Comparison of ENCODE assay signal across 16 cellular contexts in genomic region chr18:44743626-44744025, GRCh38.
A peak's percentile ranks its signal among the peaks of the same experiment; 100 is the strongest.
DNase-seq lines count a peak whose midpoint lies in the region; ATAC-seq, FAIRE-seq and TF ChIP-seq lines count a peak whose summit lies in the region.
"Had no signal": no experiment of that assay in that cellular context is flagged by ENCODE, and none has a peak within 500 bp of the region (broad histone marks: within the 10 kb centered on the region; RNA-seq: fewer than 3 reads in every experiment).

No MANE protein-coding gene starts in this region.

- TF ChIP-seq POLR2A in K562 (conservative IDR thresholded peaks at IDR 0.05) = no peak

- CTCF ChIA-PET in K562 (lab: Yijun Ruan, JAX; ENCODE audit: low intra/inter-chr PET ratio) = no interaction called here

- intact Hi-C loops in left ventricle myocardium inferior (cut with micrococcal nuclease) = no loop called here
- intact Hi-C loops in Right ventricle myocardium superior (cut with DNase I) = no loop called here
- intact Hi-C loops in K562 (cut with micrococcal nuclease) = no loop called here

- H3K9me3 Mint-ChIP-seq in naive B cell (no peaks in the 10 kb centered on the region), HFFc6 (no peaks in the 10 kb centered on the region; the same call in 1 of the 2 replicates)
- H3K9me3 Mint-ChIP-seq: activated T-cell treated with anti-CD3 and anti-CD28 coated beads, Interleukin-2, amount 50 U/mL, for 24 hours had no signal

- H3K27ac Mint-ChIP-seq in naive B cell (peak overlapping the region in 4 of 6 donors; percentile 29 to 94 (median 75)), HFFc6 (no peak overlapping the region)
- H3K27ac Mint-ChIP-seq: activated T-cell treated with anti-CD3 and anti-CD28 coated beads, Interleukin-2, amount 50 U/mL, for 24 hours had no signal

- H3K4me1 Mint-ChIP-seq in naive B cell (peaks cover 51 to 86% (median 77%) of the 10 kb centered on the region in 3 donors), HFFc6 (ENCODE audit: low read depth) (no peaks in the 10 kb centered on the region)

- H3K36me3 Mint-ChIP-seq in naive B cell (peaks cover 19 to 26% of the 10 kb centered on the region in 2 donors), HFFc6 (ENCODE audit: low read depth) (no peaks in the 10 kb centered on the region)

- in situ Hi-C loops in K562 (cut with MboI) = no loop called here

- no peak overlapping the region for H2AFZ ChIP-seq in K562 (ENCODE audit: low read depth, low read length)
- H2AFZ ChIP-seq: parathyroid adenoma had no signal

- H3K4me3 ChIP-seq in left ventricle myocardium inferior = no peak overlapping the region
- no peak overlapping the region for H3K4me3 ChIP-seq in K562

- no peaks in the 10 kb centered on the region for H3K27me3 Mint-ChIP-seq in naive B cell
- H3K27me3 Mint-ChIP-seq in HFFc6 (ENCODE audit: insufficient read depth) = peaks cover 9% of the 10 kb centered on the region

- no TSS peak for BruUV-seq in K562 (replicated peaks; lab: Mats Ljungman, UMichigan)

- no peaks in the 10 kb centered on the region for H3K27me3 ChIP-seq in left ventricle myocardium inferior (ENCODE audit: low read depth)
- H3K27me3 ChIP-seq in K562 (ENCODE audit: control insufficient read depth in 2 of 2, insufficient read depth in 2 of 2, low read length in 2 of 2) = peaks cover 2 to 25% of the 10 kb centered on the region in 2 experiments; a peak in 3 of 5 replicates
- H3K27me3 ChIP-seq: tibial artery had no signal

- TF ChIP-seq CTCF in left ventricle myocardium inferior (IDR thresholded peaks at IDR 0.05; ENCODE audit: borderline replicate concordance) (no peak), K562 (IDR thresholded peaks at IDR 0.05 in 2 of 3, conservative IDR thresholded peaks at IDR 0.05 in 1 of 3; ENCODE audit: insufficient read depth in 2 of 3, low read depth in 1 of 3, low read length in 3 of 3) (no peak), HFFc6 (IDR thresholded peaks at IDR 0.05) (no peak)

- 0 out of 2 replicates have a peak overlapping the region, but pooled peaks have one; percentile 14 for H3K4me2 ChIP-seq in K562 (ENCODE audit: insufficient read depth, low read length)

- H3K79me2 ChIP-seq in K562 (ENCODE audit: control insufficient read depth, insufficient read depth, low read length) = no peaks in the 10 kb centered on the region

- no peaks in the 10 kb centered on the region for H4K20me1 ChIP-seq in K562 (replicated peaks; ENCODE audit: control insufficient read depth, insufficient read depth, low read length)

- H3K9me3 ChIP-seq in left ventricle myocardium inferior (replicated peaks) (no peaks in the 10 kb centered on the region), K562 (replicated peaks; ENCODE audit: control insufficient read depth, insufficient read depth, low read depth, low read length) (no peaks in the 10 kb centered on the region)
- H3K9me3 ChIP-seq: tibial artery had no signal

- FAIRE-seq in K562 (lab: Jason Lieb, UNC) = no peak

- H3K4me3 Mint-ChIP-seq in naive B cell = peak overlapping the region in 2 of 8 donors; percentile 60 to 68
- H3K4me3 Mint-ChIP-seq in HFFc6 = no peak overlapping the region
- H3K4me3 Mint-ChIP-seq: activated T-cell treated with anti-CD3 and anti-CD28 coated beads, Interleukin-2, amount 50 U/mL, for 24 hours had no signal

- H3K9me1 ChIP-seq in K562 (ENCODE audit: control insufficient read depth, insufficient read depth, low read length) = no peaks in the 10 kb centered on the region

- WGBS in K562 (ENCODE audit: insufficient coverage, low coverage, missing lambda C conversion rate) = 0% methylated on average over 2 of the region's 2 CpGs

- TF ChIP-seq RAD21 in K562 (CRISPR knock-in tag; conservative IDR thresholded peaks at IDR 0.05 in 1 of 2, IDR thresholded peaks at IDR 0.05 in 1 of 2) = no peak

- H3K27ac ChIP-seq in left ventricle myocardium inferior (replicated peaks) = peak overlapping the region; percentile 58
- no peak overlapping the region for H3K27ac ChIP-seq in K562 (ENCODE audit: extremely low read depth, low read depth, low read length)
- H3K27ac ChIP-seq: parathyroid adenoma, RWPE1 had no signal

- no peak for DNase-seq in left ventricle myocardium inferior
- no peak for DNase-seq in Right ventricle myocardium superior
- DNase-seq in K562 (ENCODE audit: extremely low read depth in 1 of 4, low spot score in 3 of 4) = no peak
- DNase-seq in naive B cell = no peak
- no peak for DNase-seq in T-helper 1 cell
- no peak for DNase-seq in HFFc6
- DNase-seq: activated CD4-positive, alpha-beta T cell treated with anti-CD3 and anti-CD28 coated beads for 48 hours; activated T-cell treated with anti-CD3 and anti-CD28 coated beads, Interleukin-2, amount 50 U/mL, for 24 hours; cortex of kidney; NCI-H510A; T-helper 2 cell; tibial artery had no signal

- ATAC-seq in Right ventricle myocardium superior (ENCODE audit: poor library complexity) (no peak), K562 (no peak), naive B cell (ENCODE audit: low read depth in 2 of 2) (no peak), HG02798 (IDR thresholded peaks at IDR 0.05; ENCODE audit: poor library complexity, unreplicated experiment) (no peak), HG03025 (IDR thresholded peaks at IDR 0.05; ENCODE audit: low FRiP score, unreplicated experiment) (no peak)

- no peaks in the 10 kb centered on the region for H3K36me3 ChIP-seq in left ventricle myocardium inferior
- H3K36me3 ChIP-seq in K562 (ENCODE audit: control insufficient read depth, insufficient read depth, low read length) = no peaks in the 10 kb centered on the region
- H3K36me3 ChIP-seq: tibial artery had no signal

- POLR2A ChIA-PET in K562 (lab: Yijun Ruan, JAX) = no interaction called here

- TF ChIP-seq EP300 in K562 (IDR thresholded peaks at IDR 0.05; ENCODE audit: low read length) = no peak

- H3K9ac ChIP-seq in K562 (ENCODE audit: insufficient read depth in 1 of 2, low read depth in 2 of 2, low read length in 2 of 2) = no peak overlapping the region
- H3K9ac ChIP-seq: parathyroid adenoma had no signal

- H3K4me1 ChIP-seq in left ventricle myocardium inferior (peaks cover 55% of the 10 kb centered on the region), K562 (replicated peaks in 1 of 2; ENCODE audit: control insufficient read depth in 2 of 2, insufficient read depth in 2 of 2, low read length in 2 of 2) (peaks cover 4 to 15% of the 10 kb centered on the region in 2 experiments; a peak in 4 of 5 replicates)

TF ChIP-seq in K562, 482 proteins besides CTCF, POLR2A, EP300 and RAD21:
- no peak for TF ChIP-seq CXXC5 (CRISPR knock-in tag; IDR thresholded peaks at IDR 0.05)
- TF ChIP-seq PHB2 (IDR thresholded peaks at IDR 0.05; ENCODE audit: low read depth) = no peak
- no peak for TF ChIP-seq DEAF1 (CRISPR knock-in tag; IDR thresholded peaks at IDR 0.05)
- TF ChIP-seq PURB (CRISPR knock-in tag; IDR thresholded peaks at IDR 0.05; ENCODE audit: low read depth) = no peak
- TF ChIP-seq FOXJ3 (CRISPR knock-in tag; IDR thresholded peaks at IDR 0.05) = no peak
TF ChIP-seq in K562: peak in this region for 0.
